Comparison of ENCODE assay signal across 8 cellular contexts in the genomic region with DNA sequence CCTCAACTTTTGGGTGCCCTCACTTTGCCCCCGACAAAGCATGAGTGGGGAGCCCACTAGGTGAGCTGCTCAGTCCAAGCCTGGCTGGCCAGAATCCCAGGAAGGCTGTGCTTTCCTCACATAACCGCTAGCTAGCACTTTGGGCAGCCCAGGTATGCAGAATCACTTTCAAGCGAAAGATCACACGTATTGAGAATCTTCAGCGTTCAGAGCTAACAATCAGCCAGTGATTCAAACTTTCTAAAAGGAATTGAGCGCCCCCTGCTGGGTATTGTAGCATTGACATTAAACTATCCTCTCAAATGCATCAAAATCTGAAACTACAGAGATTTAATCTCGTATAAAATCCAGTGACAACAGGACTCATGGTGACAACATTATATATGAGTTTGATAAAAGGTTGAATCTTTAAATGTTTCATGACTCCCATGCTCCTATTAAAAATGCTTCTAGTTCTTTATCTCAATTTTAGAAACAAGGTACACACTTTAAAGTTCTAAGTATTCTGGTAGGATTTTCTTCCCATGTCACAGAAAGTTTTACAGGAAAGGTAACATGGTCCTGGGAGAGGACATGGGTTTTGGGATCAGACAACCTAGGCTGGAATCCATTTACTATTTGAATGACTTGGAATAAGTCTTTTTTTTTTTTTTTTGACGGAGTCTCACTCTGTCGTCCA. TPM values are rescaled to one million over a fixed set of nuclear protein-coding genes. Genes with fewer than 3 reads are reported as not detected.
A peak's percentile ranks its signal among the peaks of the same experiment; 100 is the strongest.
DNase-seq lines count a peak whose midpoint lies in the region; ATAC-seq and TF ChIP-seq lines count a peak whose summit lies in the region.

No MANE protein-coding gene starts in this region.

- WGBS in lung, 2 donors, result 30 to 38% methylated on average over 9 of the region's 9 CpGs

- H3K36me3 ChIP-seq in lung (ENCODE audit: control insufficient read depth in 2 of 2, insufficient read depth in 2 of 2, low read length in 2 of 2), result peaks cover 1 to 11% of the 10 kb centered on the region in 2 donors

- peak; percentile 56 for TF ChIP-seq CTCF in lung (IDR thresholded peaks at IDR 0.05; ENCODE audit: control extremely low read depth, extremely low read depth)

- peaks cover 0 to 14% of the 10 kb centered on the region in 2 donors for H3K4me1 ChIP-seq in lung (ENCODE audit: control insufficient read depth in 2 of 2, insufficient read depth in 2 of 2, low read length in 2 of 2)

- H3K4me3 ChIP-seq in lung, result no peak overlapping the region

- no peaks in the 10 kb centered on the region for H3K9me3 ChIP-seq in lung (ENCODE audit: control insufficient read depth in 2 of 2, insufficient read depth in 1 of 2, low read length in 1 of 2)

- H3K27ac ChIP-seq in lung (ENCODE audit: low read depth in 1 of 2, low read length in 1 of 2), result peak overlapping the region in 1 of 2 donors; percentile 42

- H3K27me3 ChIP-seq in lung (ENCODE audit: control insufficient read depth, insufficient read depth), result no peaks in the 10 kb centered on the region

- DNase-seq in D341Med (ENCODE audit: low spot score), result peak; percentile 56
- peak; percentile 31 for DNase-seq in NCI-H446 treated with DMSO at 0.1 percent for 48 hours (lab: John Stamatoyannopoulos, UW)
- DNase-seq in activated CD4-positive, alpha-beta T cell treated with anti-CD3 and anti-CD28 coated beads, Interleukin-2, amount 50 U/mL, for 24 hours (ENCODE audit: low read depth in 1 of 2, low spot score in 1 of 2), result peak; percentile 54 to 77
- DNase-seq in dermis microvascular lymphatic vessel endothelial cell (ENCODE audit: low read depth in 2 of 2), result peak; percentile 52 to 80
- DNase-seq in lung (ENCODE audit: low spot score), result peak; percentile 84
- DNase-seq in stimulated activated CD8-positive, alpha-beta memory T cell treated with anti-CD3 and anti-CD28 coated beads, Interleukin-15, amount 100 ng/mL, for 1 hour (ENCODE audit: low read depth), result peak; percentile 78
- DNase-seq in GF-D8 (lab: John Stamatoyannopoulos, UW), result no peak

- peak; percentile 60 for ATAC-seq in HG02678 (IDR thresholded peaks at IDR 0.05; ENCODE audit: unreplicated experiment)
- peak; percentile 51 for ATAC-seq in lung (ENCODE audit: insufficient read depth, low FRiP score)

RNA-seq across cellular contexts. Expression of gene ANAPC13, which starts 11.8 kb away (rescaled TPM):
- total RNA-seq in dermis microvascular lymphatic vessel endothelial cell (40.7 and 48.2 TPM in 2 replicates), lung (10 to 100 TPM; 36.9 to 54.9 TPM)
- 10 to 100 TPM; 71.3 to 85.2 TPM for polyA plus RNA-seq in lung

RNA-seq across cellular contexts. Expression of gene CEP63, which starts 11.8 kb away (rescaled TPM):
- total RNA-seq in dermis microvascular lymphatic vessel endothelial cell, result 9.2 and 12.2 TPM in 2 replicates
- total RNA-seq in lung, result 10 to 100 TPM; 18.8 to 50.1 TPM
- polyA plus RNA-seq in lung, result 10 to 100 TPM; 12.4 to 17.6 TPM
